Comparison of ENCODE assay signal across 8 cellular contexts in the genomic region with DNA sequence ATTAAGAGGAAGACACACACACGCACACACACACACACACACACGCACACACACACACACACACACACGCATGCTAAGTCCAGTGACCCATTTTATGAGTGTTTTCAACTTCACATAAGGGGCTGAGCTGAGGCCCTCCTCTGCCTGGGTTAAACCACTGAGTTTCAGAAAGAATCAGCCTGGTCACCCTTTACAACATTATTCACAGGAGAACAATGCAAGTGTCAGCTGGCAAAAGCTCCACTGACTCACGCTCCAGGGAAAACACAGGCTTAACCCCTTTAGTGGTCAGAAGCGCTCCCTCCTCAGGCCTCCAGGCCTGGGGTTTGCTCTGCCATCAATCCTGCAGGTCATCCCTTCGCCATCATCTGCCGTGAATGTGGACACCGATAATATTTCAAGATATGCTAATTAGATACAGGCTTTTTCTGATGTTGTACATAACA. TPM values are rescaled to one million over a fixed set of nuclear protein-coding genes. Genes with fewer than 3 reads are reported as not detected.
DNase-seq lines count a peak whose midpoint lies in the region; ATAC-seq and TF ChIP-seq lines count a peak whose summit lies in the region.

No MANE protein-coding gene starts in this region.

- H3K27ac ChIP-seq in BLaER1 treated with 17β-estradiol and CSF1 and Interleukin-3, amounts not matched to agents 10 nM and 100 nM: peak overlapping the region in 9 of 11 experiments; percentile 32 to 92 (median 72); a peak in 17 of 22 replicates
- peak overlapping the region; percentile 77 to 86 (median 84) for H3K27ac ChIP-seq in gastroesophageal sphincter
- H3K27ac ChIP-seq in parathyroid adenoma: peak overlapping the region; percentile 36

- H3K4me3 ChIP-seq in BLaER1 treated with 17β-estradiol and CSF1 and Interleukin-3, amounts not matched to agents 10 nM and 100 nM: peak overlapping the region in 5 of 10 experiments; percentile 4 to 59 (median 51); a peak in 6 of 20 replicates
- H3K4me3 ChIP-seq in gastroesophageal sphincter: peak overlapping the region in 1 of 2 donors; percentile 13
- no peak overlapping the region for H3K4me3 ChIP-seq in parathyroid adenoma (ENCODE audit: low read depth, low read length)

- no peak for TF ChIP-seq EP300 in gastroesophageal sphincter (IDR thresholded peaks at IDR 0.05)

- TF ChIP-seq CTCF in gastroesophageal sphincter (IDR thresholded peaks at IDR 0.05) (peak in 2 of 4 experiments; percentile 19 to 40), parathyroid adenoma (IDR thresholded peaks at IDR 0.05) (no peak)

- peak overlapping the region; percentile 28 for H2AFZ ChIP-seq in parathyroid adenoma

- TF ChIP-seq POLR2A in gastroesophageal sphincter (IDR thresholded peaks at IDR 0.05): no peak

- H3K36me3 ChIP-seq in BLaER1 treated with 17β-estradiol and CSF1 and Interleukin-3, amounts not matched to agents 10 nM and 100 nM: peaks cover 0 to 14% (median 0%) of the 10 kb centered on the region in 11 experiments; a peak in 6 of 22 replicates
- H3K36me3 ChIP-seq in gastroesophageal sphincter (peaks cover 0 to 57% of the 10 kb centered on the region in 2 donors), parathyroid adenoma (ENCODE audit: control insufficient read depth, insufficient read depth, low read length) (no peaks in the 10 kb centered on the region)

- peaks cover 0 to 6% (median 0%) of the 10 kb centered on the region in 11 experiments; a peak in 2 of 22 replicates for H4K20me1 ChIP-seq in BLaER1 treated with 17β-estradiol and CSF1 and Interleukin-3, amounts not matched to agents 10 nM and 100 nM

- DNase-seq in GM19240 (ENCODE audit: insufficient read length, low spot score): no peak

- ATAC-seq in SK-N-SH treated with all-trans-retinoic acid at 6 μM for 48 hours (peak; percentile 98), gastroesophageal sphincter (peak; percentile 87), HG03045 (IDR thresholded peaks at IDR 0.05; ENCODE audit: unreplicated experiment) (no peak), GM21360 (IDR thresholded peaks at IDR 0.05; ENCODE audit: unreplicated experiment) (no peak), HG02588 (IDR thresholded peaks at IDR 0.05; ENCODE audit: unreplicated experiment) (no peak)

- H3K9ac ChIP-seq in BLaER1 treated with 17β-estradiol and CSF1 and Interleukin-3, amounts not matched to agents 10 nM and 100 nM: peak overlapping the region in 9 of 11 experiments; percentile 18 to 83 (median 55); a peak in 17 of 22 replicates
- no peak overlapping the region for H3K9ac ChIP-seq in parathyroid adenoma

- peaks cover 0 to 22% (median 0%) of the 10 kb centered on the region in 11 experiments; a peak in 4 of 22 replicates for H3K27me3 ChIP-seq in BLaER1 treated with 17β-estradiol and CSF1 and Interleukin-3, amounts not matched to agents 10 nM and 100 nM
- H3K27me3 ChIP-seq in gastroesophageal sphincter (no peaks in the 10 kb centered on the region), parathyroid adenoma (ENCODE audit: control insufficient read depth, insufficient read depth, low read length) (no peaks in the 10 kb centered on the region)

- peak overlapping the region; percentile 65 to 99 (median 93) for H3K4me2 ChIP-seq in BLaER1 treated with 17β-estradiol and CSF1 and Interleukin-3, amounts not matched to agents 10 nM and 100 nM
- no peak overlapping the region for H3K4me2 ChIP-seq in parathyroid adenoma (ENCODE audit: low read length)

- H3K79me2 ChIP-seq in parathyroid adenoma: no peaks in the 10 kb centered on the region

- WGBS in gastroesophageal sphincter (ENCODE audit: low coverage in 1 of 2), 2 donors: 8 to 19% methylated on average over 5 to 7 of the region's 8 CpGs

- no peaks in the 10 kb centered on the region for H3K9me3 ChIP-seq in BLaER1 treated with 17β-estradiol and CSF1 and Interleukin-3, amounts not matched to agents 10 nM and 100 nM (replicated peaks in 1 of 11)
- no peaks in the 10 kb centered on the region for H3K9me3 ChIP-seq in gastroesophageal sphincter
- H3K9me3 ChIP-seq in parathyroid adenoma (ENCODE audit: control insufficient read depth, low read length): no peaks in the 10 kb centered on the region

- peaks cover 62 to 99% (median 98%) of the 10 kb centered on the region in 10 experiments for H3K4me1 ChIP-seq in BLaER1 treated with 17β-estradiol and CSF1 and Interleukin-3, amounts not matched to agents 10 nM and 100 nM
- H3K4me1 ChIP-seq in gastroesophageal sphincter: peaks cover 0 to 56% (median 35%) of the 10 kb centered on the region in 3 donors
- H3K4me1 ChIP-seq in parathyroid adenoma: peaks cover 3% of the 10 kb centered on the region

TF ChIP-seq in SK-N-SH treated with all-trans-retinoic acid at 6 μM for 48 hours, 23 proteins besides CTCF, POLR2A, EP300 and RAD21:
- peak; percentile 48; the same call in 1 of the 2 replicates for TF ChIP-seq TCF4 (CRISPR knock-in tag; IDR thresholded peaks at IDR 0.05; ENCODE audit: borderline replicate concordance)
- no peak for TF ChIP-seq ZNF70 (CRISPR knock-in tag; IDR thresholded peaks at IDR 0.05)
- TF ChIP-seq ISL1 (CRISPR knock-in tag; IDR thresholded peaks at IDR 0.05): no peak; the same call in 1 of the 2 replicates
- TF ChIP-seq, protein P1, sequence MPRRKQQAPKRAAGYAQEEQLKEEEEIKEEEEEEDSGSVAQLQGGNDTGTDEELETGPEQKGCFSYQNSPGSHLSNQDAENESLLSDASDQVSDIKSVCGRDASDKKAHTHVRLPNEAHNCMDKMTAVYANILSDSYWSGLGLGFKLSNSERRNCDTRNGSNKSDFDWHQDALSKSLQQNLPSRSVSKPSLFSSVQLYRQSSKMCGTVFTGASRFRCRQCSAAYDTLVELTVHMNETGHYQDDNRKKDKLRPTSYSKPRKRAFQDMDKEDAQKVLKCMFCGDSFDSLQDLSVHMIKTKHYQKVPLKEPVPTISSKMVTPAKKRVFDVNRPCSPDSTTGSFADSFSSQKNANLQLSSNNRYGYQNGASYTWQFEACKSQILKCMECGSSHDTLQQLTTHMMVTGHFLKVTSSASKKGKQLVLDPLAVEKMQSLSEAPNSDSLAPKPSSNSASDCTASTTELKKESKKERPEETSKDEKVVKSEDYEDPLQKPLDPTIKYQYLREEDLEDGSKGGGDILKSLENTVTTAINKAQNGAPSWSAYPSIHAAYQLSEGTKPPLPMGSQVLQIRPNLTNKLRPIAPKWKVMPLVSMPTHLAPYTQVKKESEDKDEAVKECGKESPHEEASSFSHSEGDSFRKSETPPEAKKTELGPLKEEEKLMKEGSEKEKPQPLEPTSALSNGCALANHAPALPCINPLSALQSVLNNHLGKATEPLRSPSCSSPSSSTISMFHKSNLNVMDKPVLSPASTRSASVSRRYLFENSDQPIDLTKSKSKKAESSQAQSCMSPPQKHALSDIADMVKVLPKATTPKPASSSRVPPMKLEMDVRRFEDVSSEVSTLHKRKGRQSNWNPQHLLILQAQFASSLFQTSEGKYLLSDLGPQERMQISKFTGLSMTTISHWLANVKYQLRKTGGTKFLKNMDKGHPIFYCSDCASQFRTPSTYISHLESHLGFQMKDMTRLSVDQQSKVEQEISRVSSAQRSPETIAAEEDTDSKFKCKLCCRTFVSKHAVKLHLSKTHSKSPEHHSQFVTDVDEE (CRISPR knock-in tag; IDR thresholded peaks at IDR 0.05): peak; percentile 62; the same call in 1 of the 2 replicates
TF ChIP-seq in SK-N-SH treated with all-trans-retinoic acid at 6 μM for 48 hours: peak in this region for 2.

RNA-seq across cellular contexts. Expression of gene ACOX3, which starts 46.9 kb away (rescaled TPM):
- 10 to 100 TPM; 21.5 to 79.5 (median 37.1) TPM for total RNA-seq in gastroesophageal sphincter

RNA-seq across cellular contexts. Expression of gene TRMT44, which starts 47.0 kb away (rescaled TPM):
- total RNA-seq in gastroesophageal sphincter: 10 to 100 TPM; 12.0 to 27.9 (median 20.9) TPM

Comparison
In these comparisons a context has a peak if more than half of its experiments do, and no peak if none do; other contexts are left out.
1. ATAC-seq: peak in SK-N-SH treated with all-trans-retinoic acid at 6 μM for 48 hours (single experiment) and gastroesophageal sphincter (single experiment); none in HG03045 (single experiment), GM21360 (single experiment) and HG02588 (single experiment).
2. Peak in every context shown above with its lines, with median percentiles within 50 percentile points of each other: H3K27ac ChIP-seq.